ENCODE assay signal across 31 cellular contexts in genomic region chr7:85622059-85622458, GRCh38.
"Had no signal": no experiment of that assay in that cellular context is flagged by ENCODE, and none has a peak within 500 bp of the region (broad histone marks: within the 10 kb centered on the region; RNA-seq: fewer than 3 reads in every experiment).

No MANE protein-coding gene starts in this region.

- H3K4me1 ChIP-seq: body of pancreas, colonic mucosa, gastrocnemius medialis had no signal

- H3K9me3 ChIP-seq: body of pancreas, colonic mucosa, gastrocnemius medialis had no signal

- H3K36me3 Mint-ChIP-seq: activated naive CD8-positive, alpha-beta T cell had no signal

- H3K27ac Mint-ChIP-seq: activated B cell treated with CpG ODN at 0.5 μM for 24 hours; activated CD8-positive, alpha-beta T cell treated with anti-CD3 and anti-CD28 coated beads for 36 hours; activated naive CD8-positive, alpha-beta T cell; activated T-helper 17 cell treated with anti-CD3 and anti-CD28 coated beads, Interleukin-2, amount 50 U/mL, for 72 hours; endodermal cell; T-helper 17 cell; T-helper 2 cell treated with Interferon-gamma antibody and Interleukin-4, amounts not matched to agents 5 μg/mL and 100 μg/mL, for 36 hours had no signal

- H3K9me3 Mint-ChIP-seq: activated B cell treated with CpG ODN at 0.5 μM for 24 hours; T-helper 2 cell treated with Interferon-gamma antibody and Interleukin-4, amounts not matched to agents 5 μg/mL and 100 μg/mL, for 36 hours had no signal

- H3K4me3 ChIP-seq: body of pancreas, colonic mucosa, dorsolateral prefrontal cortex, gastrocnemius medialis had no signal

- ATAC-seq: activated CD4-positive, CD25-positive, alpha-beta regulatory T cell treated with anti-CD3 and anti-CD28 coated beads, Interleukin-2, amount 50 U/mL, for 24 hours; activated CD8-positive, alpha-beta T cell treated with anti-CD3 and anti-CD28 coated beads for 36 hours; activated T-cell treated with anti-CD3 and anti-CD28 coated beads, Interleukin-2, amount 50 U/mL, for 4 hours; activated T-helper 17 cell treated with anti-CD3 and anti-CD28 coated beads, Interleukin-2, amount 50 U/mL, for 72 hours; body of pancreas; esophagus mucosa; gastrocnemius medialis; T-helper 17 cell had no signal

- H3K27me3 ChIP-seq: body of pancreas, colonic mucosa, dorsolateral prefrontal cortex, gastrocnemius medialis had no signal

- H3K36me3 ChIP-seq: colonic mucosa, gastrocnemius medialis, WERI-Rb-1 had no signal

- H3K27me3 Mint-ChIP-seq: activated B cell treated with CpG ODN at 0.5 μM for 24 hours; activated CD8-positive, alpha-beta T cell treated with anti-CD3 and anti-CD28 coated beads for 36 hours; activated naive CD8-positive, alpha-beta T cell; activated T-helper 17 cell treated with anti-CD3 and anti-CD28 coated beads, Interleukin-2, amount 50 U/mL, for 72 hours; T-helper 17 cell had no signal

- H3K4me3 Mint-ChIP-seq: activated B cell treated with CpG ODN at 0.5 μM for 24 hours; activated CD8-positive, alpha-beta T cell treated with anti-CD3 and anti-CD28 coated beads for 36 hours; activated naive CD8-positive, alpha-beta T cell; activated T-cell treated with anti-CD3 and anti-CD28 coated beads, Interleukin-2, amount 50 U/mL, for 4 hours; activated T-helper 17 cell treated with anti-CD3 and anti-CD28 coated beads, Interleukin-2, amount 50 U/mL, for 72 hours; endodermal cell; T-helper 17 cell; T-helper 2 cell treated with Interferon-gamma antibody and Interleukin-4, amounts not matched to agents 5 μg/mL and 100 μg/mL, for 36 hours had no signal

- H3K4me1 Mint-ChIP-seq: activated B cell treated with CpG ODN at 0.5 μM for 24 hours; activated T-helper 17 cell treated with anti-CD3 and anti-CD28 coated beads, Interleukin-2, amount 50 U/mL, for 72 hours; endodermal cell; T-helper 17 cell had no signal

- DNase-seq: activated B cell treated with CpG ODN at 0.5 μM for 24 hours; activated CD4-positive, alpha-beta T cell treated with anti-CD3 and anti-CD28 coated beads for 48 hours; activated CD4-positive, alpha-beta T cell treated with anti-CD3 and anti-CD28 coated beads, Interleukin-2, amount 50 U/mL, for 1 hour; activated CD4-positive, alpha-beta T cell treated with anti-CD3 and anti-CD28 coated beads, Interleukin-2, amount 50 U/mL, for 48 hours; activated CD8-positive, alpha-beta memory T cell treated with anti-CD3 and anti-CD28 coated beads for 24 hours; activated CD8-positive, alpha-beta T cell treated with anti-CD3 and anti-CD28 coated beads for 36 hours; activated effector memory CD4-positive, alpha-beta T cell treated with Interleukin-2 at 50 U/mL for 16 hours; activated gamma-delta T cell treated with Interleukin-2 at 50 U/mL for 16 hours; activated naive CD4-positive, alpha-beta T cell treated with anti-CD3 and anti-CD28 coated beads, Interleukin-2, amount 50 U/mL, for 16 hours; activated naive CD4-positive, alpha-beta T cell treated with Interleukin-2 at 50 U/mL for 16 hours; activated T-cell treated with anti-CD3 and anti-CD28 coated beads, Interleukin-2, amount 50 U/mL, for 4 hours; amygdala; aorta; body of pancreas; caudate nucleus; colonic mucosa; dorsolateral prefrontal cortex; effector memory CD4-positive, alpha-beta T cell; endodermal cell; foreskin fibroblast; gastrocnemius medialis; glutamatergic neuron; T-helper 1 cell; T-helper 17 cell; T1000; WERI-Rb-1 had no signal

- H3K27ac ChIP-seq: body of pancreas, colonic mucosa, dorsolateral prefrontal cortex, gastrocnemius medialis, WERI-Rb-1 had no signal
